8 cellular contexts compared by ENCODE assay signal in genomic region chr1:154076413-154076812, GRCh38.
"Had no signal": no experiment of that assay in that cellular context is flagged by ENCODE, and none has a peak within 500 bp of the region (broad histone marks: within the 10 kb centered on the region; RNA-seq: fewer than 3 reads in every experiment).

No MANE protein-coding gene starts in this region.

- FAIRE-seq: G401.6, GM12878, GM12891, GM12892, GM18507, GM19239 had no signal

- DNase-seq: GDM1, GF-D8 had no signal

- ATAC-seq: GM12878 had no signal

- H3K4me3 ChIP-seq: GM12878 had no signal
